Comparison of ENCODE assay signal across 11 cellular contexts in the genomic region with DNA sequence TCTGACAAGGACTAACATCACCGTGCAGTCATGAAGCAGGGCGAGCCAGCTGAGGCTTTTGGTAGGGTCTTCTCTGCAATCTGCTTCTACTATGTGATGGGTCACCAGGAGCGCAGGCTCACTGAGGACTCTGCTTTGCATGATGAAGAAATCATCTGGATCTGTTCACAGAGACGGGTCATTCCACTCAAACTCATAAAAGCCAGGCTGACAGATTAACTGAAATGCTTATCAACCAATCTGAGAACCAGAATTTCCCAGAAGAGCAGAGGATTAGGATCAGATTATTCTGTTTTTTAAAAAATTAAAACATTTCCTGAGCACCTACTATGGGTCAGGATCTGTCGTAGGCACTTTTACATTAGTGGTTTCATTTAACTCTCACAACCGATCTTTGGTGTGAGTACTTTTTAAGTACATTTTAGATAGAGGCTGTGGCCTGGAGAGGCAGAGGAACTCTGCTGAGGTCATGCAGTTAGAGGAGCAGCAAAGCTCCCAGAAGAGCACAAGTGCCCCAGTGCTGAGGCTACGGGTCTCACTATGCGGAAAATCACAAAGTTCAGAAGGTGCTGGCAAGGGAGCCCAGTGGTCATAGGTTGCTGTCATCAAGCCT.
DNase-seq lines count a peak whose midpoint lies in the region; ATAC-seq and TF ChIP-seq lines count a peak whose summit lies in the region.
"Had no signal": no experiment of that assay in that cellular context is flagged by ENCODE, and none has a peak within 500 bp of the region (broad histone marks: within the 10 kb centered on the region; RNA-seq: fewer than 3 reads in every experiment).

No MANE protein-coding gene starts in this region.

- H3K4me2 ChIP-seq in Karpas-422 (ENCODE audit: low read depth, low read length, poor library complexity, severe bottlenecking) (peak overlapping the region; percentile 51), GM23338 (no peak overlapping the region)

- no peaks in the 10 kb centered on the region for H4K20me1 ChIP-seq in Karpas-422 (ENCODE audit: insufficient read depth, low read depth, low read length)
- H4K20me1 ChIP-seq in GM23338 (replicated peaks; ENCODE audit: insufficient read depth), result no peaks in the 10 kb centered on the region

- DNase-seq in A673 (ENCODE audit: low spot score), result peak; percentile 37
- no peak for DNase-seq in Karpas-422
- no peak for DNase-seq in activated naive CD4-positive, alpha-beta T cell treated with anti-CD3 and anti-CD28 coated beads, Interleukin-2, amount 50 U/mL, for 72 hours (ENCODE audit: low spot score in 2 of 2)
- no peak for DNase-seq in GM23338 (ENCODE audit: low spot score)
- DNase-seq in NCI-H187 treated with DMSO at 0.1 percent for 48 hours (lab: John Stamatoyannopoulos, UW), result no peak
- DNase-seq in T1000 (lab: John Stamatoyannopoulos, UW), result no peak
- DNase-seq in activated gamma-delta T cell treated with Interleukin-2 at 50 U/mL for 16 hours, result no peak
- DNase-seq: NCI-H146 had no signal

- H3K9me2 ChIP-seq in Karpas-422 (replicated peaks; ENCODE audit: insufficient read depth, low read length) (no peaks in the 10 kb centered on the region), GM23338 (ENCODE audit: insufficient read depth) (no peaks in the 10 kb centered on the region)

- H3K27ac Mint-ChIP-seq in activated naive CD4-positive, alpha-beta T cell treated with anti-CD3 and anti-CD28 coated beads, Interleukin-2, amount 50 U/mL, for 72 hours, result peak overlapping the region; percentile 93 to 94
- no peak overlapping the region; the same call in 1 of the 2 replicates for H3K27ac Mint-ChIP-seq in GM23338
- H3K27ac Mint-ChIP-seq: brain had no signal

- peaks cover 19% of the 10 kb centered on the region; the same call in 2 of the 3 replicates for H3K4me1 Mint-ChIP-seq in GM23338

- H3K36me3 Mint-ChIP-seq in activated naive CD4-positive, alpha-beta T cell treated with anti-CD3 and anti-CD28 coated beads, Interleukin-2, amount 50 U/mL, for 72 hours, result peaks cover 0 to 10% of the 10 kb centered on the region in 2 donors
- H3K36me3 Mint-ChIP-seq in GM23338 (ENCODE audit: low read depth), result no peaks in the 10 kb centered on the region

- POLR2A ChIA-PET in A673 (lab: Charles Lee; ENCODE audit: low non-redundant PET), result interaction anchor here (0.6 kb wide), 1 partner anchor 1011 kb away, joined by 6 read pairs; no protein-coding TSS in a partner anchor

- no TSS peak for BruUV-seq in A673 (replicated peaks; lab: Mats Ljungman, UMichigan)

- no peaks in the 10 kb centered on the region for H3K79me2 ChIP-seq in Karpas-422 (ENCODE audit: low read length)
- H3K79me2 ChIP-seq in GM23338 (replicated peaks; ENCODE audit: insufficient read depth), result no peaks in the 10 kb centered on the region

- intact Hi-C loops in A673 (cut with micrococcal nuclease; ENCODE audit: unreplicated experiment), result no loop called here

- CTCF ChIA-PET in A673 (lab: Charles Lee), result no interaction called here

- H3K36me3 ChIP-seq in A673 (ENCODE audit: insufficient read depth, low read length, poor library complexity, severe bottlenecking) (no peaks in the 10 kb centered on the region), Karpas-422 (ENCODE audit: insufficient read depth, low read length) (no peaks in the 10 kb centered on the region), mesodermal cell (ENCODE audit: control insufficient read depth, insufficient read depth, low read length) (no peaks in the 10 kb centered on the region), GM23338 (ENCODE audit: insufficient read depth) (no peaks in the 10 kb centered on the region)
- H3K36me3 ChIP-seq: vagina had no signal

- H3K9me3 ChIP-seq in A673 (ENCODE audit: low read depth, low read length, poor library complexity, severe bottlenecking), result no peaks in the 10 kb centered on the region
- no peaks in the 10 kb centered on the region for H3K9me3 ChIP-seq in Karpas-422 (ENCODE audit: low read length)
- H3K9me3 ChIP-seq in mesodermal cell (ENCODE audit: control insufficient read depth, low read length), result no peaks in the 10 kb centered on the region
- H3K9me3 ChIP-seq: vagina had no signal

- ATAC-seq in activated naive CD4-positive, alpha-beta T cell treated with anti-CD3 and anti-CD28 coated beads, Interleukin-2, amount 50 U/mL, for 72 hours, result peak; percentile 48 to 77
- no peak for ATAC-seq in GM23338

- no peaks in the 10 kb centered on the region for H3K27me3 Mint-ChIP-seq in GM23338 (ENCODE audit: insufficient read depth, low read depth, poor library complexity)
- H3K27me3 Mint-ChIP-seq: brain had no signal

- peak overlapping the region; percentile 26 for H3K9ac ChIP-seq in Karpas-422 (ENCODE audit: low read length)

- H3F3A ChIP-seq in GM23338 (replicated peaks; ENCODE audit: low read depth), result no peaks in the 10 kb centered on the region

- H3K9me3 Mint-ChIP-seq in activated naive CD4-positive, alpha-beta T cell treated with anti-CD3 and anti-CD28 coated beads, Interleukin-2, amount 50 U/mL, for 72 hours, result no peaks in the 10 kb centered on the region
- H3K9me3 Mint-ChIP-seq in GM23338, result no peaks in the 10 kb centered on the region

- TF ChIP-seq CTCF in A673 (conservative IDR thresholded peaks at IDR 0.05; ENCODE audit: low read depth, low read length) (no peak), GM23338 (conservative IDR thresholded peaks at IDR 0.05; ENCODE audit: low read depth in 2 of 2) (no peak)

- WGBS in mesodermal cell (ENCODE audit: insufficient coverage in 2 of 2), 2 experiments, result 80 to 97% methylated on average over 3 to 5 of the region's 8 CpGs

- H3K4me1 ChIP-seq in A673 (ENCODE audit: insufficient read depth, low read length, poor library complexity, severe bottlenecking), result peaks cover 16% of the 10 kb centered on the region
- peaks cover 30% of the 10 kb centered on the region for H3K4me1 ChIP-seq in Karpas-422 (ENCODE audit: low read length)
- H3K4me1 ChIP-seq in mesodermal cell (ENCODE audit: control insufficient read depth, insufficient read depth, low read length, poor library complexity, severe bottlenecking), result peaks cover 16% of the 10 kb centered on the region
- H3K4me1 ChIP-seq in GM23338 (ENCODE audit: insufficient read depth), result peaks cover 21% of the 10 kb centered on the region

- H3K4me3 Mint-ChIP-seq in GM23338, result no peak overlapping the region
- H3K4me3 Mint-ChIP-seq: brain had no signal

- H3K27ac ChIP-seq in A673 (ENCODE audit: low read depth, low read length, poor library complexity, severe bottlenecking) (no peak overlapping the region), Karpas-422 (ENCODE audit: low read length) (no peak overlapping the region), mesodermal cell (ENCODE audit: low read depth, low read length, severe bottlenecking) (peak overlapping the region; percentile 67), GM23338 (ENCODE audit: low read depth) (no peak overlapping the region)
- H3K27ac ChIP-seq: vagina had no signal

- H2AFZ ChIP-seq in Karpas-422 (ENCODE audit: low read length) (peak overlapping the region; percentile 58; the same call in 1 of the 2 replicates), GM23338 (no peak overlapping the region)

- H3K27me3 ChIP-seq in A673 (replicated peaks; ENCODE audit: insufficient read depth, low read depth, low read length, poor library complexity), result no peaks in the 10 kb centered on the region
- H3K27me3 ChIP-seq in Karpas-422 (ENCODE audit: low read length), result peaks cover 5% of the 10 kb centered on the region; the same call in 1 of the 2 replicates
- no peaks in the 10 kb centered on the region for H3K27me3 ChIP-seq in GM23338 (ENCODE audit: insufficient read depth)
- H3K27me3 ChIP-seq: vagina had no signal

- H3K4me3 ChIP-seq in A673 (ENCODE audit: low read depth, low read length, poor library complexity, severe bottlenecking), result no peak overlapping the region
- H3K4me3 ChIP-seq in Karpas-422 (ENCODE audit: low read length), result peak overlapping the region; percentile 5; the same call in 1 of the 2 replicates
- no peak overlapping the region for H3K4me3 ChIP-seq in mesodermal cell (ENCODE audit: extremely low read depth, insufficient read depth, low read length, poor library complexity, severe bottlenecking)
- H3K4me3 ChIP-seq in GM23338, result no peak overlapping the region
- H3K4me3 ChIP-seq: vagina had no signal

TF ChIP-seq in GM23338, 12 proteins besides CTCF, POLR2A, EP300 and RAD21 (continues in another document):
- TF ChIP-seq ZNF331 (CRISPR knock-in tag; IDR thresholded peaks at IDR 0.05; ENCODE audit: low read depth) (no peak), EZH2 (IDR thresholded peaks at IDR 0.05; ENCODE audit: low read depth, unreplicated experiment) (no peak), JUNB (IDR thresholded peaks at IDR 0.05; ENCODE audit: unreplicated experiment) (no peak), CREB1 (CRISPR knock-in tag; IDR thresholded peaks at IDR 0.05; ENCODE audit: low read depth) (no peak), ZNF114 (CRISPR knock-in tag; IDR thresholded peaks at IDR 0.05) (no peak), STAT1 (IDR thresholded peaks at IDR 0.05; ENCODE audit: unreplicated experiment) (no peak)
- TF ChIP-seq, protein P1, sequence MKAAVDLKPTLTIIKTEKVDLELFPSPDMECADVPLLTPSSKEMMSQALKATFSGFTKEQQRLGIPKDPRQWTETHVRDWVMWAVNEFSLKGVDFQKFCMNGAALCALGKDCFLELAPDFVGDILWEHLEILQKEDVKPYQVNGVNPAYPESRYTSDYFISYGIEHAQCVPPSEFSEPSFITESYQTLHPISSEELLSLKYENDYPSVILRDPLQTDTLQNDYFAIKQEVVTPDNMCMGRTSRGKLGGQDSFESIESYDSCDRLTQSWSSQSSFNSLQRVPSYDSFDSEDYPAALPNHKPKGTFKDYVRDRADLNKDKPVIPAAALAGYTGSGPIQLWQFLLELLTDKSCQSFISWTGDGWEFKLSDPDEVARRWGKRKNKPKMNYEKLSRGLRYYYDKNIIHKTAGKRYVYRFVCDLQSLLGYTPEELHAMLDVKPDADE (IDR thresholded peaks at IDR 0.05), result no peak
